8 cellular contexts compared by ENCODE assay signal in the genomic region with DNA sequence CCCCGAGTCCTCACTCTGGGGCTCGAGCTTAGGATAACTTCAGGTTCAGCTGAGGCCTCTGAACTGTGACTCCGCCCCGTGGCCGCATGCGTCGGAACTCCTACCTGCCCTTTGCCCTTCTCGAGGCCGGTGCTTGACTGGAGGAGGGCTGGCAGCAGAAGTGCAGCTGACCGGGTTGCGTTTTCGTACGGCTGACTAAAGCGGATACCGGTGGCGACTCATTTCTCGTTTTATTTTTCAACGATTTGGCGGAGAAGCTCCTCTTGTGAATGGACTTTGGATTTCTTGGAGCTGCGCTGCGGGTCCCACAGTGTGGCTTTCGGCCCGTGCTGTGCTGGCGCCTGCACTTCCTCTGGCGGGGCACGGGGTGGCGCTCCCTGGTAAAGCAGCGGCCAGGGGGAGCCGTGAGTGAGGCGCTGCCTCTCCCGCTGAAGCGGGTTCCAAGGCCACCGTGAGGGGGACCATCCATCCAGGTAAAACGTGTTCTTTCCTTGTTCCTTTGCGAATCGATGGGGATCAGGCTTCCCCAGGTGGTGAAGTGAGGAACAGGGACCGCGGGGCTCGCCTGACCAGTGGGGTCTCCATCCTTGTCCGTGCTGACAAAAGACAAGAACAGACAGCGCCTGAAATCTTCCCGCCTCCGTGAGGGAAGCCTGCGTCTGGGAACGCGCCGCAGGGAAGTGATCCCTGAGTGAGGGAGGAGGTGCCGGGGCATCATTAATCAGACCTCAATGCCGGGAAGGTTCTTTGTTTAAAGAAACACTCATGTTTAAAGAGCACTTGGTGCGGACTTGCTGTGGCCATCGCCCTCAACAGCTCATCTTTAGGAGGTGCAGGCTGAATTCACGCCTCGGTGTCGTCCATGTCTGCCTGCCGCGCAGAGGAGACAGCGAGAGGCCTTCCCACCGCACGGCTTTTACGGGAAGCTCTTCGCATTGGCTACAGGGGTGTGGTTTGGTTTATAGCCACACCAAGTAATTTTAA. TPM values are rescaled to one million over a fixed set of nuclear protein-coding genes. Genes with fewer than 3 reads are reported as not detected.
DNase-seq lines count a peak whose midpoint lies in the region; ATAC-seq, FAIRE-seq and TF ChIP-seq lines count a peak whose summit lies in the region.

No MANE protein-coding gene starts in this region.

- peak; percentile 95 for TF ChIP-seq CTCF in GM12865 (IDR thresholded peaks at IDR 0.05; ENCODE audit: insufficient read depth, low read depth, low read length, missing control alignments)

- H3K27me3 Mint-ChIP-seq in T-cell, result peaks cover 24 to 31% of the 10 kb centered on the region in 2 donors

- peak overlapping the region; percentile 26 for H3K4me3 ChIP-seq in GM12865 (ENCODE audit: low read depth, low read length)

- FAIRE-seq in urothelium cell line (lab: Jason Lieb, UNC), result peak; percentile 50

- ATAC-seq in HG02678 (IDR thresholded peaks at IDR 0.05; ENCODE audit: unreplicated experiment) (peak; percentile 94), T-cell (replicated peaks in 1 of 4) (peak; percentile 95 to 98 (median 97)), left ventricle myocardium superior (peak; percentile 99)

- peak overlapping the region in 1 of 2 donors; percentile 39 for H3K27ac Mint-ChIP-seq in T-cell

- POLR2A ChIA-PET in T-cell (lab: Charles Lee), result interaction anchor here (0.5 to 1.1 kb wide), 2 partner anchors 13 to 69 kb away, joined by 3 read pairs; no protein-coding TSS in a partner anchor

- DNase-seq in GM12865 (ENCODE audit: low read depth), result peak; percentile 60
- DNase-seq in NCI-H1105 treated with DMSO at 0.1 percent for 48 hours (lab: John Stamatoyannopoulos, UW), result peak; percentile 93
- DNase-seq in T-cell, result peak; percentile 31 to 76 (median 64)
- peak; percentile 61 for DNase-seq in amniotic epithelial cell (ENCODE audit: low read depth)
- peak; percentile 79 for DNase-seq in left ventricle myocardium superior
- DNase-seq in putamen (ENCODE audit: low spot score), result peak; percentile 76
- DNase-seq in urothelium cell line (ENCODE audit: low spot score), result peak; percentile 91

- CTCF ChIA-PET in T-cell (lab: Charles Lee), result interaction anchor here (0.5 to 2.6 kb wide), 21 partner anchors 14 to 1420 kb away, joined by 3 to 44 read pairs (median 3); no protein-coding TSS in a partner anchor

- peaks cover 14 to 22% (median 18%) of the 10 kb centered on the region in 3 donors for H3K4me1 Mint-ChIP-seq in T-cell

- intact Hi-C loops in left ventricle myocardium superior (cut with micrococcal nuclease), result no loop called here

- no peaks in the 10 kb centered on the region for H3K9me3 Mint-ChIP-seq in T-cell

- no peaks in the 10 kb centered on the region for H3K36me3 Mint-ChIP-seq in T-cell

- H3K4me3 Mint-ChIP-seq in T-cell, result peak overlapping the region; percentile 81 to 87 (median 81)

RNA-seq across cellular contexts. Expression of a gene that starts 38.8 kb away (rescaled TPM):
- total RNA-seq in T-cell, result 10 to 100 TPM; 24.7 to 35.7 (median 29.9) TPM
- 9.4 TPM for total RNA-seq in left ventricle myocardium superior

RNA-seq across cellular contexts. Expression of a gene that starts 38.9 kb away (rescaled TPM):
- total RNA-seq in T-cell (1 to 10 TPM; 1.9 to 3.9 (median 2.7) TPM), left ventricle myocardium superior (0.62 TPM)

Comparison
In these comparisons a context has a peak if more than half of its experiments do, and no peak if none do; other contexts are left out.
1. Peak in every context shown above with its lines: DNase-seq, ATAC-seq and H3K4me3 ChIP-seq.